Comparison of ENCODE assay signal across 15 cellular contexts in genomic region chr11:94834931-94835330, GRCh38.
DNase-seq lines count a peak whose midpoint lies in the region; FAIRE-seq and TF ChIP-seq lines count a peak whose summit lies in the region.
"Had no signal": no experiment of that assay in that cellular context is flagged by ENCODE, and none has a peak within 500 bp of the region (broad histone marks: within the 10 kb centered on the region; RNA-seq: fewer than 3 reads in every experiment).

No MANE protein-coding gene starts in this region.

- H3K27me3 ChIP-seq in ACC112 (ENCODE audit: insufficient read depth, low read length) (no peaks in the 10 kb centered on the region), PC-9 (ENCODE audit: insufficient read depth, low read depth) (no peaks in the 10 kb centered on the region), endothelial cell of umbilical vein (ENCODE audit: control insufficient read depth in 2 of 2, insufficient read depth in 2 of 2, low read length in 2 of 2) (no peaks in the 10 kb centered on the region), muscle layer of colon (ENCODE audit: control insufficient read depth in 1 of 2, insufficient read depth in 2 of 2, low read length in 2 of 2) (no peaks in the 10 kb centered on the region)
- H3K27me3 ChIP-seq: right lobe of liver, vagina had no signal

- no peaks in the 10 kb centered on the region for H3K9me1 ChIP-seq in endothelial cell of umbilical vein (replicated peaks; ENCODE audit: control insufficient read depth, extremely low read depth, insufficient read depth, low read length)

- no peaks in the 10 kb centered on the region for H3K9me3 ChIP-seq in PC-9 (ENCODE audit: insufficient read depth, low read depth)
- H3K9me3 ChIP-seq in endothelial cell of umbilical vein (replicated peaks; ENCODE audit: control insufficient read depth, insufficient read depth, low read length): no peaks in the 10 kb centered on the region
- no peaks in the 10 kb centered on the region for H3K9me3 ChIP-seq in muscle layer of colon (ENCODE audit: low read length)
- H3K9me3 ChIP-seq: right lobe of liver, vagina had no signal

- peaks cover 33% of the 10 kb centered on the region for H3K4me1 ChIP-seq in ACC112 (ENCODE audit: control insufficient read depth, insufficient read depth, low read length, unreplicated experiment)
- H3K4me1 ChIP-seq in PC-9 (replicated peaks; ENCODE audit: insufficient read depth): peaks cover 13% of the 10 kb centered on the region
- peaks cover 11% of the 10 kb centered on the region for H3K4me1 ChIP-seq in endothelial cell of umbilical vein (ENCODE audit: control insufficient read depth, extremely low read depth, insufficient read depth, low read length)
- peaks cover 49% of the 10 kb centered on the region for H3K4me1 ChIP-seq in muscle layer of colon (ENCODE audit: insufficient read depth, low read length)

- POLR2A ChIA-PET in PC-9 (lab: Charles Lee; ENCODE audit: unreplicated experiment) (no interaction called here), endothelial cell of umbilical vein (lab: Charles Lee) (interaction anchor here (1.0 kb wide), 1 partner anchor 25 kb away, joined by 3 read pairs; no protein-coding TSS in a partner anchor)

- BruUV-seq in PC-9 (replicated peaks; lab: Mats Ljungman, UMichigan) (no TSS peak), endothelial cell of umbilical vein (replicated peaks; lab: Mats Ljungman, UMichigan) (no TSS peak)

- H3K27ac ChIP-seq in ACC112 (ENCODE audit: low read depth, low read length): peak overlapping the region; percentile 35
- H3K27ac ChIP-seq in PC-9: peak overlapping the region; percentile 42
- H3K27ac ChIP-seq in endothelial cell of umbilical vein (ENCODE audit: insufficient read depth, low read depth, low read length): no peak overlapping the region
- peak overlapping the region; percentile 19 for H3K27ac ChIP-seq in muscle layer of colon (ENCODE audit: low read depth, low read length)
- H3K27ac ChIP-seq: SK-N-MC, vagina had no signal

- intact Hi-C loops in PC-9 (cut with micrococcal nuclease; ENCODE audit: unreplicated experiment) (no loop called here), endothelial cell of umbilical vein (cut with micrococcal nuclease) (loop anchor here (1.0 kb wide), 1 partner anchor 212 kb away; no protein-coding TSS in a partner anchor)

- H3K9me2 ChIP-seq in PC-9 (ENCODE audit: insufficient read depth): no peaks in the 10 kb centered on the region

- DNase-seq in PC-9 (no peak), endothelial cell of umbilical vein (ENCODE audit: low read depth, low spot score) (peak; percentile 32), erythroblast (lab: John Stamatoyannopoulos, UW) (no peak), cerebellar cortex (ENCODE audit: low spot score) (no peak), NOMO-1 (lab: John Stamatoyannopoulos, UW; ENCODE audit: unreplicated experiment in 2 of 2) (no peak), NOMO-1 treated with DMSO at 0.1 percent for 48 hours (lab: John Stamatoyannopoulos, UW; ENCODE audit: unreplicated experiment) (no peak)
- DNase-seq: activated CD4-positive, alpha-beta T cell treated with anti-CD3 and anti-CD28 coated beads, Interleukin-2, amount 50 U/mL, for 48 hours; amniotic stem cell; Calu3; right lobe of liver; stimulated activated CD4-positive, alpha-beta T cell treated with anti-CD3 and anti-CD28 coated beads, Interleukin-4, amount 100 ng/mL, for 1 hour had no signal

- H2AFZ ChIP-seq in ACC112 (ENCODE audit: low read length, unreplicated experiment) (no peak overlapping the region), PC-9 (no peak overlapping the region), endothelial cell of umbilical vein (ENCODE audit: low read depth, low read length) (no peak overlapping the region)

- H3K79me2 ChIP-seq in ACC112 (ENCODE audit: control insufficient read depth, insufficient read depth, low read length, unreplicated experiment): peaks cover 4% of the 10 kb centered on the region
- peaks cover 54% of the 10 kb centered on the region for H3K79me2 ChIP-seq in PC-9 (ENCODE audit: low read depth)
- peaks cover 11% of the 10 kb centered on the region for H3K79me2 ChIP-seq in endothelial cell of umbilical vein (ENCODE audit: control insufficient read depth, insufficient read depth, low read length)

- H3K9ac ChIP-seq in endothelial cell of umbilical vein (replicated peaks; ENCODE audit: extremely low read depth, insufficient read depth, low read length) (no peak overlapping the region), muscle layer of colon (ENCODE audit: low read length) (no peak overlapping the region)

- H3K4me3 ChIP-seq in ACC112 (ENCODE audit: low read depth, low read length): no peak overlapping the region
- no peak overlapping the region for H3K4me3 ChIP-seq in PC-9
- no peak overlapping the region for H3K4me3 ChIP-seq in endothelial cell of umbilical vein (replicated peaks in 1 of 3; ENCODE audit: insufficient read depth in 1 of 3, low read depth in 1 of 3, low read length in 3 of 3)
- no peak overlapping the region for H3K4me3 ChIP-seq in muscle layer of colon (ENCODE audit: low read depth in 1 of 2, low read length in 2 of 2)
- H3K4me3 ChIP-seq: right lobe of liver, SK-N-MC, vagina had no signal

- dilution Hi-C loops in endothelial cell of umbilical vein (cut with MboI; ENCODE audit: extremely low pct_ligation_motif_present, low sequenced_read_pairs): no loop called here

- H3K36me3 ChIP-seq in ACC112 (ENCODE audit: insufficient read depth, low read length): peaks cover 26% of the 10 kb centered on the region
- H3K36me3 ChIP-seq in PC-9 (ENCODE audit: low read depth): peaks cover 82% of the 10 kb centered on the region
- H3K36me3 ChIP-seq in endothelial cell of umbilical vein (ENCODE audit: control insufficient read depth in 2 of 2, extremely low read depth in 1 of 2, insufficient read depth in 2 of 2, low read length in 2 of 2): peaks cover 9 to 13% of the 10 kb centered on the region in 2 experiments
- H3K36me3 ChIP-seq in muscle layer of colon (ENCODE audit: insufficient read depth, low read length): peaks cover 34% of the 10 kb centered on the region

- TF ChIP-seq CTCF in PC-9 (conservative IDR thresholded peaks at IDR 0.05) (no peak), endothelial cell of umbilical vein (IDR thresholded peaks at IDR 0.05; ENCODE audit: extremely low read depth in 1 of 2, insufficient read depth in 1 of 2, low read depth in 1 of 2, low read length in 2 of 2) (no peak)

- peaks cover 67% of the 10 kb centered on the region for H3F3A ChIP-seq in PC-9 (ENCODE audit: insufficient read depth, low read depth)

- TF ChIP-seq POLR2A in endothelial cell of umbilical vein (IDR thresholded peaks at IDR 0.05; ENCODE audit: low read depth, low read length) (no peak), erythroblast (IDR thresholded peaks at IDR 0.05; ENCODE audit: low read length) (no peak)

- FAIRE-seq in endothelial cell of umbilical vein (lab: Jason Lieb, UNC): no peak

- no peak overlapping the region for H3K4me2 ChIP-seq in PC-9
- no peak overlapping the region for H3K4me2 ChIP-seq in endothelial cell of umbilical vein (ENCODE audit: insufficient read depth, low read length)

- CTCF ChIA-PET in PC-9 (lab: Charles Lee): no interaction called here
- CTCF ChIA-PET in endothelial cell of umbilical vein (lab: Charles Lee): interaction anchor here (0.8 to 3.0 kb wide), 10 partner anchors 9 to 212 kb away, joined by 3 to 10 read pairs (median 5); no protein-coding TSS in a partner anchor

- H4K20me1 ChIP-seq in PC-9 (ENCODE audit: insufficient read depth) (peaks cover 22% of the 10 kb centered on the region), endothelial cell of umbilical vein (replicated peaks; ENCODE audit: control insufficient read depth, extremely low read depth, insufficient read depth, low read length) (no peaks in the 10 kb centered on the region)

TF ChIP-seq in endothelial cell of umbilical vein, 7 proteins besides CTCF, POLR2A, EP300 and RAD21:
- no peak for TF ChIP-seq MAX (IDR thresholded peaks at IDR 0.05; ENCODE audit: insufficient read depth, insufficient read length)
- no peak for TF ChIP-seq EZH2 (IDR thresholded peaks at IDR 0.05; ENCODE audit: borderline replicate concordance, low read depth, low read length, severe bottlenecking)
- no peak for TF ChIP-seq MYC (IDR thresholded peaks at IDR 0.05; ENCODE audit: low read depth, low read length)
- TF ChIP-seq GATA2 (IDR thresholded peaks at IDR 0.05; ENCODE audit: insufficient read depth, insufficient read length, low read depth, low read length): no peak
- no peak for TF ChIP-seq POLR2AphosphoS5 (IDR thresholded peaks at IDR 0.05; ENCODE audit: insufficient read depth, low read depth, low read length)
- TF ChIP-seq JUN (IDR thresholded peaks at IDR 0.05; ENCODE audit: borderline replicate concordance, insufficient read depth, insufficient read length, low read depth): no peak
- no peak for TF ChIP-seq FOS (IDR thresholded peaks at IDR 0.05; ENCODE audit: borderline replicate concordance, insufficient read depth, low read length)
TF ChIP-seq in endothelial cell of umbilical vein: peak in this region for 0.
